Comparison of ENCODE assay signal across 26 cellular contexts in genomic region chr7:148121426-148121825, GRCh38.
DNase-seq lines count a peak whose midpoint lies in the region; ATAC-seq, FAIRE-seq and TF ChIP-seq lines count a peak whose summit lies in the region.
"Had no signal": no experiment of that assay in that cellular context is flagged by ENCODE, and none has a peak within 500 bp of the region (broad histone marks: within the 10 kb centered on the region; RNA-seq: fewer than 3 reads in every experiment).

No MANE protein-coding gene starts in this region.

- H4K8ac ChIP-seq in mesenchymal stem cell (ENCODE audit: low read length): no peak overlapping the region

- H3K79me1 ChIP-seq in mesenchymal stem cell (replicated peaks; ENCODE audit: low read length, poor library complexity, severe bottlenecking): no peaks in the 10 kb centered on the region

- intact Hi-C loops in adrenal gland (cut with DNase I): no loop called here

- no peak overlapping the region for H4K91ac ChIP-seq in mesenchymal stem cell (ENCODE audit: low read length)

- no peak overlapping the region for H2BK15ac ChIP-seq in mesenchymal stem cell (ENCODE audit: low read depth, poor library complexity, severe bottlenecking)

- H3K27ac ChIP-seq in mesenchymal stem cell (ENCODE audit: low read length, poor library complexity, severe bottlenecking) (peak overlapping the region; percentile 70), adrenal gland (no peak overlapping the region)
- H3K27ac ChIP-seq: 22Rv1, GM23248, SJCRH30 had no signal

- H3K27me3 ChIP-seq in mesenchymal stem cell (ENCODE audit: control insufficient read depth in 1 of 2, insufficient read depth in 1 of 2, low read length in 2 of 2): no peaks in the 10 kb centered on the region
- no peaks in the 10 kb centered on the region for H3K27me3 ChIP-seq in adrenal gland

- H3K18ac ChIP-seq in mesenchymal stem cell (ENCODE audit: low read depth in 1 of 2, low read length in 2 of 2): no peak overlapping the region

- no peak overlapping the region for H3K23ac ChIP-seq in mesenchymal stem cell (ENCODE audit: low read length in 2 of 2)

- no peak for ATAC-seq in GM21367 (IDR thresholded peaks at IDR 0.05; ENCODE audit: unreplicated experiment)
- ATAC-seq: PC-3, Right ventricle myocardium inferior had no signal

- H3K9me3 ChIP-seq in mesenchymal stem cell (ENCODE audit: control insufficient read depth, low read length) (peaks cover 3% of the 10 kb centered on the region), adrenal gland (replicated peaks in 1 of 3) (no peaks in the 10 kb centered on the region)
- H3K9me3 ChIP-seq: SJCRH30 had no signal

- peak; percentile 8 for DNase-seq in NCI-H2171 treated with DMSO at 0.1 percent for 48 hours (lab: John Stamatoyannopoulos, UW)
- DNase-seq in NCI-H2171 (lab: John Stamatoyannopoulos, UW): no peak
- DNase-seq in RCC 7860 (ENCODE audit: low spot score): peak; percentile 41
- no peak for DNase-seq in mesenchymal stem cell
- DNase-seq in activated gamma-delta T cell (lab: John Stamatoyannopoulos, UW): no peak
- DNase-seq in adrenal gland: no peak
- DNase-seq: Calu3; CD8-positive, alpha-beta memory T cell; DND-41; GM23248; H7; KBM-7; MV-4-11; NCI-H1105; NCI-H1436 treated with DMSO at 0.1 percent for 48 hours; NCI-H187 treated with DMSO at 0.1 percent for 48 hours; NCI-H446 treated with DMSO at 0.1 percent for 48 hours; NCI-H526; NCI-H82; NK-92 treated with Interleukin-12 subunit alpha and Interleukin-12 subunit beta, amount 100 ng/mL, for 24 hours; PC-3; SJCRH30 had no signal

- no peak overlapping the region for H2AFZ ChIP-seq in mesenchymal stem cell (ENCODE audit: low read depth, low read length)
- H2AFZ ChIP-seq: GM23248 had no signal

- H3K36me3 ChIP-seq in mesenchymal stem cell (ENCODE audit: control insufficient read depth in 1 of 2, insufficient read depth in 2 of 2, low read depth in 1 of 2, low read length in 2 of 2) (no peaks in the 10 kb centered on the region), adrenal gland (replicated peaks in 1 of 2) (no peaks in the 10 kb centered on the region)
- H3K36me3 ChIP-seq: SJCRH30 had no signal

- H3K4me1 ChIP-seq in mesenchymal stem cell (ENCODE audit: control insufficient read depth, insufficient read depth, low read depth, low read length) (peaks cover 13% of the 10 kb centered on the region), adrenal gland (replicated peaks in 1 of 2) (no peaks in the 10 kb centered on the region)
- H3K4me1 ChIP-seq: SJCRH30 had no signal

- 57% methylated on average over 2 of the region's 4 CpGs for WGBS in mesenchymal stem cell
- WGBS in adrenal gland, 4 donors: 52 to 67% (median 53%) methylated on average over 4 of the region's 4 CpGs

- no peak for TF ChIP-seq CTCF in adrenal gland (IDR thresholded peaks at IDR 0.05)

- H2BK120ac ChIP-seq in mesenchymal stem cell (ENCODE audit: low read depth, low read length): no peak overlapping the region

- H3K4me2 ChIP-seq in mesenchymal stem cell (ENCODE audit: low read length, poor library complexity, severe bottlenecking): no peak overlapping the region

- no peak overlapping the region for H2BK5ac ChIP-seq in mesenchymal stem cell (ENCODE audit: low read depth, low read length, poor library complexity, severe bottlenecking)

- no peak overlapping the region for H2AK5ac ChIP-seq in mesenchymal stem cell (ENCODE audit: low read length, severe bottlenecking)

- no peak overlapping the region for H3K4me3 ChIP-seq in mesenchymal stem cell (ENCODE audit: insufficient read depth in 1 of 2, low read depth in 1 of 2, low read length in 2 of 2)
- H3K4me3 ChIP-seq in adrenal gland: no peak overlapping the region
- H3K4me3 ChIP-seq: GM23248, SJCRH30 had no signal

- no peak overlapping the region for H3K9ac ChIP-seq in mesenchymal stem cell (ENCODE audit: low read length)
- H3K9ac ChIP-seq: GM23248 had no signal

- no peak overlapping the region for H3K14ac ChIP-seq in mesenchymal stem cell (ENCODE audit: low read length in 2 of 2)

- peak; percentile 77 for FAIRE-seq in RCC 7860 (lab: Jason Lieb, UNC)
- FAIRE-seq: GM12892 had no signal

- H3K4ac ChIP-seq in mesenchymal stem cell (ENCODE audit: low read depth in 1 of 2, low read length in 2 of 2): no peak overlapping the region

- no peak for TF ChIP-seq POLR2A in adrenal gland (IDR thresholded peaks at IDR 0.05)

- H2BK12ac ChIP-seq in mesenchymal stem cell (ENCODE audit: low read length in 2 of 2): no peak overlapping the region

Comparison
In these comparisons a context has a peak if more than half of its experiments do, and no peak if none do; other contexts are left out.
1. DNase-seq: peak in NCI-H2171 treated with DMSO at 0.1 percent for 48 hours (single experiment) and RCC 7860 (single experiment); none in NCI-H2171 (single experiment), mesenchymal stem cell (single experiment), activated gamma-delta T cell (single experiment) and adrenal gland (0 of 7).